Comparison of ENCODE assay signal across 9 cellular contexts in genomic region chr9:95626885-95627558, GRCh38.
DNase-seq lines count a peak whose midpoint lies in the region; ATAC-seq and TF ChIP-seq lines count a peak whose summit lies in the region.
"Had no signal": no experiment of that assay in that cellular context is flagged by ENCODE, and none has a peak within 500 bp of the region (broad histone marks: within the 10 kb centered on the region; RNA-seq: fewer than 3 reads in every experiment).

No MANE protein-coding gene starts in this region.

- H3K4me1 Mint-ChIP-seq in T-cell: peaks cover 17 to 23% (median 23%) of the 10 kb centered on the region in 3 donors
- peaks cover 11 to 34% (median 28%) of the 10 kb centered on the region in 7 donors for H3K4me1 Mint-ChIP-seq in naive thymus-derived CD4-positive, alpha-beta T cell

- no peak overlapping the region for H3K27ac Mint-ChIP-seq in T-cell
- peak overlapping the region in 4 of 9 donors; percentile 17 to 83 (median 50) for H3K27ac Mint-ChIP-seq in naive thymus-derived CD4-positive, alpha-beta T cell

- DNase-seq in T-cell (peak in 24 of 34 experiments; percentile 6 to 43 (median 19)), ascending aorta (ENCODE audit: low spot score in 2 of 2) (peak; percentile 49 to 79), AG08396 (ENCODE audit: low spot score) (no peak), GF-D8 (lab: John Stamatoyannopoulos, UW) (no peak)
- peak in 8 of 9 donors; percentile 4 to 53 (median 29) for DNase-seq in naive thymus-derived CD4-positive, alpha-beta T cell
- peak; percentile 64 for DNase-seq in stimulated activated naive CD8-positive, alpha-beta T cell treated with anti-CD3 and anti-CD28 coated beads, Interleukin-15, Interleukin-2, amounts not matched to agents 100 U/mL and 50 U/mL, for 24 hours

- CTCF ChIA-PET in T-cell (lab: Charles Lee): no interaction called here
- CTCF ChIA-PET in naive thymus-derived CD4-positive, alpha-beta T cell (lab: Charles Lee): no interaction called here

- no peak for TF ChIP-seq CTCF in ascending aorta (IDR thresholded peaks at IDR 0.05)

- no peaks in the 10 kb centered on the region for H3K36me3 Mint-ChIP-seq in T-cell
- peaks cover 0 to 21% (median 0%) of the 10 kb centered on the region in 5 donors for H3K36me3 Mint-ChIP-seq in naive thymus-derived CD4-positive, alpha-beta T cell

- peaks cover 0 to 17% of the 10 kb centered on the region in 2 donors for H3K27me3 Mint-ChIP-seq in T-cell
- peaks cover 0 to 9% (median 3%) of the 10 kb centered on the region in 5 donors for H3K27me3 Mint-ChIP-seq in naive thymus-derived CD4-positive, alpha-beta T cell

- H3K27me3 ChIP-seq in ascending aorta: no peaks in the 10 kb centered on the region
- H3K27me3 ChIP-seq in naive thymus-derived CD4-positive, alpha-beta T cell (ENCODE audit: control insufficient read depth in 2 of 2, insufficient read depth in 2 of 2, low read length in 2 of 2): no peaks in the 10 kb centered on the region

- H3K27ac ChIP-seq in ascending aorta: peak overlapping the region in 1 of 2 donors; percentile 66
- no peak overlapping the region for H3K27ac ChIP-seq in naive thymus-derived CD4-positive, alpha-beta T cell (ENCODE audit: low read depth, low read length)

- H3K4me1 ChIP-seq in ascending aorta: peaks cover 0 to 16% of the 10 kb centered on the region in 2 donors
- peaks cover 0 to 11% of the 10 kb centered on the region in 2 donors for H3K4me1 ChIP-seq in naive thymus-derived CD4-positive, alpha-beta T cell (ENCODE audit: control insufficient read depth in 2 of 2, insufficient read depth in 2 of 2, low read length in 2 of 2)

- no peaks in the 10 kb centered on the region for H3K9me3 ChIP-seq in ascending aorta
- H3K9me3 ChIP-seq in naive thymus-derived CD4-positive, alpha-beta T cell (ENCODE audit: control insufficient read depth in 2 of 3, low read length in 3 of 3): no peaks in the 10 kb centered on the region

- peak in 1 of 4 experiments; percentile 96 for ATAC-seq in T-cell (replicated peaks in 1 of 4)
- ATAC-seq in naive thymus-derived CD4-positive, alpha-beta T cell: peak; percentile 61
- peak; percentile 75 for ATAC-seq in stimulated activated naive CD8-positive, alpha-beta T cell treated with anti-CD3 and anti-CD28 coated beads, Interleukin-15, Interleukin-2, amounts not matched to agents 100 U/mL and 50 U/mL, for 24 hours
- ATAC-seq in GM21786 (IDR thresholded peaks at IDR 0.05; ENCODE audit: unreplicated experiment): no peak
- no peak for ATAC-seq in GM19452 (IDR thresholded peaks at IDR 0.05; ENCODE audit: unreplicated experiment)

- no peaks in the 10 kb centered on the region for H3K9me3 Mint-ChIP-seq in T-cell
- H3K9me3 Mint-ChIP-seq in naive thymus-derived CD4-positive, alpha-beta T cell: peaks cover 0 to 25% (median 0%) of the 10 kb centered on the region in 11 donors
- H3K9me3 Mint-ChIP-seq: IgD-negative memory B cell had no signal

- peak overlapping the region in 1 of 3 donors; percentile 76 for H3K4me3 Mint-ChIP-seq in T-cell
- peak overlapping the region; percentile 27 to 80 (median 70) for H3K4me3 Mint-ChIP-seq in naive thymus-derived CD4-positive, alpha-beta T cell

- no peaks in the 10 kb centered on the region for H3K36me3 ChIP-seq in ascending aorta
- no peaks in the 10 kb centered on the region for H3K36me3 ChIP-seq in naive thymus-derived CD4-positive, alpha-beta T cell (ENCODE audit: control insufficient read depth in 2 of 3, insufficient read depth in 3 of 3, low read length in 3 of 3)

- POLR2A ChIA-PET in T-cell (lab: Charles Lee): interaction anchor here (0.6 to 0.7 kb wide), 2 partner anchors 31 to 199 kb away, joined by 3 to 9 read pairs; no protein-coding TSS in a partner anchor
- POLR2A ChIA-PET in naive thymus-derived CD4-positive, alpha-beta T cell (lab: Charles Lee): no interaction called here

- intact Hi-C loops in ascending aorta (cut with DNase I): no loop called here
- intact Hi-C loops in naive thymus-derived CD4-positive, alpha-beta T cell (cut with micrococcal nuclease): no loop called here

- no peak overlapping the region for H3K4me3 ChIP-seq in ascending aorta
- H3K4me3 ChIP-seq in naive thymus-derived CD4-positive, alpha-beta T cell (ENCODE audit: low read length): no peak overlapping the region

Comparison
In these comparisons a context has a peak if more than half of its experiments do, and no peak if none do; other contexts are left out.
1. ATAC-seq: peak in naive thymus-derived CD4-positive, alpha-beta T cell (single experiment) and stimulated activated naive CD8-positive, alpha-beta T cell treated with anti-CD3 and anti-CD28 coated beads, Interleukin-15, Interleukin-2, amounts not matched to agents 100 U/mL and 50 U/mL, for 24 hours (single experiment); none in GM21786 (single experiment) and GM19452 (single experiment).
2. DNase-seq: peak in T-cell (24 of 34), ascending aorta (2 of 2), naive thymus-derived CD4-positive, alpha-beta T cell (8 of 9) and stimulated activated naive CD8-positive, alpha-beta T cell treated with anti-CD3 and anti-CD28 coated beads, Interleukin-15, Interleukin-2, amounts not matched to agents 100 U/mL and 50 U/mL, for 24 hours (single experiment); none in AG08396 (single experiment) and GF-D8 (single experiment).